8 cellular contexts compared by ENCODE assay signal in genomic region chr12:113136128-113136989, GRCh38. TPM values are rescaled to one million over a fixed set of nuclear protein-coding genes. Genes with fewer than 3 reads are reported as not detected.
DNase-seq lines count a peak whose midpoint lies in the region; ATAC-seq and TF ChIP-seq lines count a peak whose summit lies in the region.

No MANE protein-coding gene starts in this region.

- no peaks in the 10 kb centered on the region for H4K20me1 ChIP-seq in GM23338 (replicated peaks; ENCODE audit: insufficient read depth)
- H4K20me1 ChIP-seq in SU-DHL-6 (ENCODE audit: low read depth, low read length) = no peaks in the 10 kb centered on the region

- no peaks in the 10 kb centered on the region for H3K9me3 Mint-ChIP-seq in GM23338
- H3K9me3 Mint-ChIP-seq in activated naive CD8-positive, alpha-beta T cell treated with anti-CD3 and anti-CD28 coated beads, Interleukin-2, amount 50 U/mL, for 24 hours = no peaks in the 10 kb centered on the region
- H3K9me3 Mint-ChIP-seq in mesothelial cell of epicardium = no peaks in the 10 kb centered on the region

- H3K36me3 ChIP-seq in GM23338 (ENCODE audit: insufficient read depth) = no peaks in the 10 kb centered on the region
- H3K36me3 ChIP-seq in SU-DHL-6 (ENCODE audit: low read length) = no peaks in the 10 kb centered on the region
- H3K36me3 ChIP-seq in suprapubic skin = no peaks in the 10 kb centered on the region

- peak overlapping the region; percentile 99 for H2AFZ ChIP-seq in GM23338
- no peak overlapping the region for H2AFZ ChIP-seq in SU-DHL-6 (ENCODE audit: low read depth, low read length, severe bottlenecking)

- TF ChIP-seq EP300 in suprapubic skin (IDR thresholded peaks at IDR 0.05) = no peak

- H3K27me3 ChIP-seq in GM23338 (ENCODE audit: insufficient read depth) (peaks cover 8% of the 10 kb centered on the region), SU-DHL-6 (ENCODE audit: low read length) (no peaks in the 10 kb centered on the region), suprapubic skin (peaks cover 37% of the 10 kb centered on the region)

- H3K79me2 ChIP-seq in GM23338 (replicated peaks; ENCODE audit: insufficient read depth) (no peaks in the 10 kb centered on the region), SU-DHL-6 (ENCODE audit: insufficient read depth, low read length) (peaks cover 39% of the 10 kb centered on the region)

- no peak overlapping the region for H3K27ac ChIP-seq in GM23338 (ENCODE audit: low read depth)
- peak overlapping the region; percentile 55 for H3K27ac ChIP-seq in SU-DHL-6 (ENCODE audit: low read depth, low read length)
- H3K27ac ChIP-seq in suprapubic skin = peak overlapping the region; percentile 73

- H3K4me3 Mint-ChIP-seq in GM23338 (peak overlapping the region; percentile 83), mesothelial cell of epicardium (peak overlapping the region; percentile 43)
- H3K4me3 Mint-ChIP-seq in activated naive CD8-positive, alpha-beta T cell treated with anti-CD3 and anti-CD28 coated beads, Interleukin-2, amount 50 U/mL, for 24 hours = peak overlapping the region; percentile 73

- H3K4me1 ChIP-seq in GM23338 (ENCODE audit: insufficient read depth) (peaks cover 14% of the 10 kb centered on the region), suprapubic skin (peaks cover 18% of the 10 kb centered on the region)

- H3K9ac ChIP-seq in SU-DHL-6 (ENCODE audit: low read length) = peak overlapping the region; percentile 43; the same call in 1 of the 2 replicates

- peak; percentile 12 for ATAC-seq in GM23338
- peak; percentile 72 for ATAC-seq in activated naive CD8-positive, alpha-beta T cell treated with anti-CD3 and anti-CD28 coated beads, Interleukin-2, amount 50 U/mL, for 24 hours
- ATAC-seq in HG03025 (IDR thresholded peaks at IDR 0.05; ENCODE audit: low FRiP score, unreplicated experiment) = no peak
- ATAC-seq in HG02938 (IDR thresholded peaks at IDR 0.05; ENCODE audit: unreplicated experiment) = no peak

- DNase-seq in GM23338 (ENCODE audit: low spot score) (peak; percentile 55), mesothelial cell of epicardium (ENCODE audit: low spot score in 2 of 2, unreplicated experiment in 2 of 2) (no peak), suprapubic skin (ENCODE audit: low spot score in 2 of 2) (no peak), AG08396 (ENCODE audit: low spot score) (no peak)
- peak; percentile 79 for DNase-seq in activated naive CD8-positive, alpha-beta T cell treated with anti-CD3 and anti-CD28 coated beads, Interleukin-2, amount 50 U/mL, for 24 hours

- H3K4me2 ChIP-seq in GM23338 = peak overlapping the region; percentile 98
- H3K4me2 ChIP-seq in SU-DHL-6 (ENCODE audit: low read depth, low read length, poor library complexity, severe bottlenecking) = peak overlapping the region; percentile 54

- H3K36me3 Mint-ChIP-seq in GM23338 (ENCODE audit: low read depth) (no peaks in the 10 kb centered on the region), mesothelial cell of epicardium (no peaks in the 10 kb centered on the region)
- no peaks in the 10 kb centered on the region for H3K36me3 Mint-ChIP-seq in activated naive CD8-positive, alpha-beta T cell treated with anti-CD3 and anti-CD28 coated beads, Interleukin-2, amount 50 U/mL, for 24 hours (ENCODE audit: low read depth)

- H3K9me3 ChIP-seq in SU-DHL-6 (ENCODE audit: insufficient read depth, low read length) = no peaks in the 10 kb centered on the region
- no peaks in the 10 kb centered on the region for H3K9me3 ChIP-seq in suprapubic skin

- H3K4me3 ChIP-seq in GM23338 = peak overlapping the region; percentile 80
- H3K4me3 ChIP-seq in SU-DHL-6 (ENCODE audit: insufficient read depth, low read length, poor library complexity, severe bottlenecking) = peak overlapping the region; percentile 20
- peak overlapping the region; percentile 41 for H3K4me3 ChIP-seq in suprapubic skin

- H3K9me2 ChIP-seq in GM23338 (ENCODE audit: insufficient read depth) (no peaks in the 10 kb centered on the region), SU-DHL-6 (replicated peaks; ENCODE audit: insufficient read depth, low read length) (no peaks in the 10 kb centered on the region)

- H3K27me3 Mint-ChIP-seq in GM23338 (ENCODE audit: insufficient read depth, low read depth, poor library complexity) = peaks cover 21% of the 10 kb centered on the region
- H3K27me3 Mint-ChIP-seq in activated naive CD8-positive, alpha-beta T cell treated with anti-CD3 and anti-CD28 coated beads, Interleukin-2, amount 50 U/mL, for 24 hours = peaks cover 3% of the 10 kb centered on the region
- H3K27me3 Mint-ChIP-seq in mesothelial cell of epicardium (ENCODE audit: low read depth) = peaks cover 48% of the 10 kb centered on the region

- H3K27ac Mint-ChIP-seq in GM23338 (peak overlapping the region; percentile 71), mesothelial cell of epicardium (no peak overlapping the region)
- H3K27ac Mint-ChIP-seq in activated naive CD8-positive, alpha-beta T cell treated with anti-CD3 and anti-CD28 coated beads, Interleukin-2, amount 50 U/mL, for 24 hours = peak overlapping the region; percentile 61

- no peak for TF ChIP-seq POLR2A in suprapubic skin (IDR thresholded peaks at IDR 0.05)

- 32% methylated on average over 20 of the region's 21 CpGs for WGBS in suprapubic skin

- TF ChIP-seq CTCF in GM23338 (conservative IDR thresholded peaks at IDR 0.05; ENCODE audit: low read depth in 2 of 2) (no peak), SU-DHL-6 (IDR thresholded peaks at IDR 0.05; ENCODE audit: insufficient read depth, low read length, poor library complexity, severe bottlenecking) (no peak), mesothelial cell of epicardium (IDR thresholded peaks at IDR 0.05; ENCODE audit: unreplicated experiment) (no peak), suprapubic skin (IDR thresholded peaks at IDR 0.05) (no peak)

- 0 out of 2 replicates have a peak, but pooled peaks cover 4% of the 10 kb centered on the region for H3F3A ChIP-seq in GM23338 (replicated peaks; ENCODE audit: low read depth)
- peaks cover 18% of the 10 kb centered on the region for H3F3A ChIP-seq in SU-DHL-6 (ENCODE audit: insufficient read depth)

- H3K4me1 Mint-ChIP-seq in GM23338 (peaks cover 15% of the 10 kb centered on the region), mesothelial cell of epicardium (peaks cover 6% of the 10 kb centered on the region)
- peaks cover 21% of the 10 kb centered on the region for H3K4me1 Mint-ChIP-seq in activated naive CD8-positive, alpha-beta T cell treated with anti-CD3 and anti-CD28 coated beads, Interleukin-2, amount 50 U/mL, for 24 hours

TF ChIP-seq in GM23338, 12 proteins besides CTCF, POLR2A, EP300 and RAD21:
- no peak for TF ChIP-seq EZH2 (IDR thresholded peaks at IDR 0.05; ENCODE audit: low read depth, unreplicated experiment)
- peak; percentile 46 for TF ChIP-seq CREB1 (CRISPR knock-in tag; IDR thresholded peaks at IDR 0.05; ENCODE audit: low read depth)
- no peak for TF ChIP-seq STAT1 (IDR thresholded peaks at IDR 0.05; ENCODE audit: unreplicated experiment)

RNA-seq across cellular contexts. Expression of gene RASAL1, which starts 0.8 kb away (rescaled TPM):
- total RNA-seq in GM23338 (2014; rRNA removed; shearing (Covaris generic)) = 5.4 and 8.2 TPM in 2 replicates
- 2.6 and 2.7 TPM in 2 replicates for polyA plus RNA-seq in GM23338 (2016; fragmentation: Nextera tagmentation; extraction: Ambion mirVana)
- total RNA-seq in mesothelial cell of epicardium (0.61 to 1.2 TPM (median 0.65 TPM) in 3 replicates), suprapubic skin (10 to 100 TPM; 19.8 to 39.0 (median 32.5) TPM)

RNA-seq across cellular contexts. Expression of gene CFAP73, which starts 13.2 kb away (rescaled TPM):
- total RNA-seq in GM23338 (2014; rRNA removed; shearing (Covaris generic)) = 0.59 TPM in 1 of 2 replicates, not detected in the other
- polyA plus RNA-seq in GM23338 (2016; fragmentation: Nextera tagmentation; extraction: Ambion mirVana) = 0.50 and 0.54 TPM in 2 replicates
- total RNA-seq in mesothelial cell of epicardium (not detected in 3 replicates), suprapubic skin (1 to 10 TPM; 1.0 to 2.6 (median 2.0) TPM)

RNA-seq across cellular contexts. Expression of gene DDX54, which starts 48.9 kb away (rescaled TPM):
- 79.6 and 84.1 TPM in 2 replicates for total RNA-seq in GM23338 (2014; rRNA removed; shearing (Covaris generic))
- 89.4 and 89.5 TPM in 2 replicates for polyA plus RNA-seq in GM23338 (2016; fragmentation: Nextera tagmentation; extraction: Ambion mirVana)
- 66.7 to 74.5 TPM (median 69.0 TPM) in 3 replicates for total RNA-seq in mesothelial cell of epicardium
- total RNA-seq in suprapubic skin = 10 to 100 TPM; 53.9 to 71.8 (median 63.9) TPM

RNA-seq across cellular contexts. Expression of gene RITA1, which starts 49.2 kb away (rescaled TPM):
- 33.0 and 40.4 TPM in 2 replicates for total RNA-seq in GM23338 (2014; rRNA removed; shearing (Covaris generic))
- 20.0 and 21.4 TPM in 2 replicates for polyA plus RNA-seq in GM23338 (2016; fragmentation: Nextera tagmentation; extraction: Ambion mirVana)
- total RNA-seq in mesothelial cell of epicardium (15.2 to 15.4 TPM (median 15.3 TPM) in 3 replicates), suprapubic skin (10 to 100 TPM; 14.7 to 21.7 (median 16.9) TPM)

Comparison
In these comparisons a context has a peak if more than half of its experiments do, and no peak if none do; other contexts are left out.
1. ATAC-seq: peak in GM23338 (single experiment) and activated naive CD8-positive, alpha-beta T cell treated with anti-CD3 and anti-CD28 coated beads, Interleukin-2, amount 50 U/mL, for 24 hours (single experiment); none in HG03025 (single experiment) and HG02938 (single experiment).
2. DNase-seq: peak in GM23338 (single experiment) and activated naive CD8-positive, alpha-beta T cell treated with anti-CD3 and anti-CD28 coated beads, Interleukin-2, amount 50 U/mL, for 24 hours (single experiment); none in mesothelial cell of epicardium (0 of 2), suprapubic skin (0 of 2) and AG08396 (single experiment).
3. H3K4me3 ChIP-seq: peak in every context shown above with its lines; median percentile 80 in GM23338; 41 in suprapubic skin; 20 in SU-DHL-6.
4. Peak in every context shown above with its lines, with median percentiles within 50 percentile points of each other: H3K4me3 Mint-ChIP-seq.